ENCODE assay signal across 8 cellular contexts in genomic region chr2:68466778-68467076, GRCh38. TPM values are rescaled to one million over a fixed set of nuclear protein-coding genes. Genes with fewer than 3 reads are reported as not detected.
A peak's percentile ranks its signal among the peaks of the same experiment; 100 is the strongest.
DNase-seq lines count a peak whose midpoint lies in the region; ATAC-seq and TF ChIP-seq lines count a peak whose summit lies in the region.

No MANE protein-coding gene starts in this region.

- peak overlapping the region; percentile 96 for H3K4me3 Mint-ChIP-seq in CD8-positive, alpha-beta T cell
- H3K4me3 Mint-ChIP-seq in activated naive CD8-positive, alpha-beta T cell, result peak overlapping the region; percentile 97

- WGBS in stomach, 5 donors, result 0 to 1% (median 0%) methylated on average over 18 of the region's 18 CpGs

- H3K9me3 Mint-ChIP-seq in CD8-positive, alpha-beta T cell, result no peaks in the 10 kb centered on the region
- no peaks in the 10 kb centered on the region for H3K9me3 Mint-ChIP-seq in activated naive CD8-positive, alpha-beta T cell (ENCODE audit: low read depth)

- peaks cover 26% of the 10 kb centered on the region for H3K4me1 ChIP-seq in CD8-positive, alpha-beta T cell (ENCODE audit: insufficient read depth, low read length)
- H3K4me1 ChIP-seq in stomach, result peaks cover 0 to 34% (median 14%) of the 10 kb centered on the region in 4 donors

- no peak for TF ChIP-seq EP300 in stomach (IDR thresholded peaks at IDR 0.05)

- H3K36me3 ChIP-seq in CD8-positive, alpha-beta T cell (ENCODE audit: insufficient read depth, low read length), result no peaks in the 10 kb centered on the region
- H3K36me3 ChIP-seq in stomach, result no peaks in the 10 kb centered on the region

- peak; percentile 8 for ATAC-seq in CD8-positive, alpha-beta T cell
- ATAC-seq in HG02884 (IDR thresholded peaks at IDR 0.05; ENCODE audit: unreplicated experiment), result peak; percentile 21

- DNase-seq in CD8-positive, alpha-beta T cell, result no peak
- DNase-seq in stomach (no peak), NAMALWA (ENCODE audit: low spot score) (no peak), GM10248 (ENCODE audit: extremely low spot score) (no peak), posterior vena cava (ENCODE audit: low spot score) (no peak)

- no peak for TF ChIP-seq CTCF in CD8-positive, alpha-beta T cell (IDR thresholded peaks at IDR 0.05)
- TF ChIP-seq CTCF in stomach (IDR thresholded peaks at IDR 0.05) (no peak), GM10248 (IDR thresholded peaks at IDR 0.05; ENCODE audit: control extremely low read depth, extremely low read depth, low read depth, missing control alignments) (no peak)

- intact Hi-C loops in CD8-positive, alpha-beta T cell (cut with DNase I, micrococcal nuclease), result loop anchor here (1.0 to 5.0 kb wide), 10 partner anchors 214 to 1836 kb away; partner anchors contain the start of genes PNO1 (in 2 of the 2), PPP3R1 (in 2 of the 2) and FAM136A (in 1 of the 2)
- intact Hi-C loops in stomach (cut with DNase I; ENCODE audit: low total_unique reads), result loop anchor here (10.0 kb wide), 1 partner anchor 248 kb away; no protein-coding TSS in a partner anchor
- intact Hi-C loops in posterior vena cava (cut with DNase I), result no loop called here

- peak overlapping the region; percentile 97 for H3K27ac Mint-ChIP-seq in CD8-positive, alpha-beta T cell
- peak overlapping the region; percentile 93 for H3K27ac Mint-ChIP-seq in activated naive CD8-positive, alpha-beta T cell

- H3K4me1 Mint-ChIP-seq in CD8-positive, alpha-beta T cell (ENCODE audit: low read depth), result peaks cover 44% of the 10 kb centered on the region
- peaks cover 47% of the 10 kb centered on the region for H3K4me1 Mint-ChIP-seq in activated naive CD8-positive, alpha-beta T cell (ENCODE audit: low read depth)

- no peaks in the 10 kb centered on the region for H3K27me3 ChIP-seq in CD8-positive, alpha-beta T cell (ENCODE audit: insufficient read depth, low read length)
- no peaks in the 10 kb centered on the region for H3K27me3 ChIP-seq in stomach

- H3K9me3 ChIP-seq in CD8-positive, alpha-beta T cell (ENCODE audit: low read length), result no peaks in the 10 kb centered on the region
- H3K9me3 ChIP-seq in iPS-18c (ENCODE audit: control insufficient read depth, insufficient read depth, low read length) (peaks cover 2% of the 10 kb centered on the region), stomach (no peaks in the 10 kb centered on the region)

- H3K27me3 Mint-ChIP-seq in CD8-positive, alpha-beta T cell (ENCODE audit: low read depth), result no peaks in the 10 kb centered on the region
- H3K27me3 Mint-ChIP-seq in activated naive CD8-positive, alpha-beta T cell, result no peaks in the 10 kb centered on the region

- CTCF ChIA-PET in CD8-positive, alpha-beta T cell (lab: Charles Lee), result interaction anchor here (1.0 to 6.6 kb wide), 11 partner anchors 11 to 460 kb away, joined by 3 to 124 read pairs (median 16); no protein-coding TSS in a partner anchor
- CTCF ChIA-PET in GM10248 (lab: Yijun Ruan, JAX), result interaction anchor here (0.7 to 6.1 kb wide), 20 partner anchors 10 to 546 kb away, joined by 3 to 88 read pairs (median 4); partner anchors contain the start of genes ANTXR1 and GKN2

- no peak for TF ChIP-seq POLR2A in stomach (IDR thresholded peaks at IDR 0.05)

- H3K36me3 Mint-ChIP-seq in CD8-positive, alpha-beta T cell, result peaks cover 13% of the 10 kb centered on the region
- no peaks in the 10 kb centered on the region for H3K36me3 Mint-ChIP-seq in activated naive CD8-positive, alpha-beta T cell

- POLR2A ChIA-PET in CD8-positive, alpha-beta T cell (lab: Charles Lee), result interaction anchor here (0.8 to 2.6 kb wide), 9 partner anchors 13 to 441 kb away, joined by 3 to 17 read pairs (median 6); partner anchors contain the start of genes ARHGAP25 and PNO1
- POLR2A ChIA-PET in GM10248 (lab: Yijun Ruan, JAX), result interaction anchor here (0.6 to 1.0 kb wide), 4 partner anchors 21 to 445 kb away, joined by 3 to 4 read pairs (median 3); no protein-coding TSS in a partner anchor

- peak overlapping the region; percentile 82 for H3K27ac ChIP-seq in CD8-positive, alpha-beta T cell (ENCODE audit: low read depth, low read length)
- peak overlapping the region; percentile 68 to 94 (median 89) for H3K27ac ChIP-seq in stomach

- peak overlapping the region; percentile 83 for H3K4me3 ChIP-seq in CD8-positive, alpha-beta T cell (ENCODE audit: low read depth, low read length)
- H3K4me3 ChIP-seq in iPS-18c (ENCODE audit: insufficient read depth, low read depth, low read length), result peak overlapping the region; percentile 90
- H3K4me3 ChIP-seq in stomach, result peak overlapping the region; percentile 57 to 94 (median 82)

RNA-seq across cellular contexts. Expression of gene FBXO48, which starts 0.4 kb away (rescaled TPM):
- under 1 TPM; 0.22 to 0.30 TPM for total RNA-seq in CD8-positive, alpha-beta T cell
- 1 to 10 TPM in 1 of 5 donors, under 1 TPM in 3, not detected in 1; 0.43 to 1.2 (median 0.50) TPM for total RNA-seq in stomach
- 1 to 10 TPM in 1 of 3 donors, under 1 TPM in 2; 0.58 to 1.1 (median 0.62) TPM for polyA plus RNA-seq in stomach
- total RNA-seq in posterior vena cava, result 1 to 10 TPM in 1 of 2 donors, under 1 TPM in 1; 0.51 to 1.3 TPM

RNA-seq across cellular contexts. Expression of gene APLF, which starts 0.7 kb away (rescaled TPM):
- total RNA-seq in CD8-positive, alpha-beta T cell, result 1 to 10 TPM; 4.1 to 4.2 TPM
- 1 to 10 TPM in 3 of 5 donors, under 1 TPM in 2; 0.29 to 9.4 (median 5.5) TPM for total RNA-seq in stomach
- under 1 TPM; 0.46 to 0.85 (median 0.68) TPM for polyA plus RNA-seq in stomach
- total RNA-seq in posterior vena cava, result 1 to 10 TPM; 6.3 to 9.2 TPM

Comparison
In these comparisons a context has a peak if more than half of its experiments do, and no peak if none do; other contexts are left out.
1. intact Hi-C loops: an anchor here in CD8-positive, alpha-beta T cell (1.0 to 5.0 kb wide) and stomach (10.0 kb wide); none called in posterior vena cava.